29 cellular contexts compared by ENCODE assay signal in the genomic region with DNA sequence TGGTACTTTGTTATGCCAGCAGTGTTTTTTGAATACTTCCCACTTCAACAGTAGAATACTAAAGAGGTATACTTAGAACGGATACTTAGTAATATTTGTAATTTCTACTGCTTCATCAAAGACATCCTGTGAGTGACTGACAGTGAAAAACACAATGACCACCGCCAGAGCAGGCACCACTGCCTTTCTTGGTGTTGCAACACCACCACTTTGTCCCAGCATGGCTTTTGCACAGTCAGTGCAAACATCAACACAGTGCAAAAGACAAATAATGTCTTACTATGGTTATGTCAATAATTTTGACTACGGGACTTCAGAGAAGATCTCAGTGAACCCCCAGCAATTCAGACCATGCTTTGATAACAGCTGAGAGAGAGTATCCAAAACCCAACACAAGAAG.
"Had no signal": no experiment of that assay in that cellular context is flagged by ENCODE, and none has a peak within 500 bp of the region (broad histone marks: within the 10 kb centered on the region; RNA-seq: fewer than 3 reads in every experiment).

No MANE protein-coding gene starts in this region.

- FAIRE-seq: astrocyte, colon, endothelial cell of umbilical vein had no signal

- H3K9me3 Mint-ChIP-seq: activated CD4-positive, alpha-beta T cell treated with anti-CD3 and anti-CD28 coated beads, Interleukin-2, amount 10 ng/mL, durations not matched to agents 7 days and 5 days; activated CD8-positive, alpha-beta T cell treated with anti-CD3 and anti-CD28 coated beads for 36 hours; activated naive CD8-positive, alpha-beta T cell treated with anti-CD3 and anti-CD28 coated beads for 36 hours; activated T-cell treated with anti-CD3 and anti-CD28 coated beads, Interleukin-2, amount 50 U/mL, for 24 hours; activated T-helper 2 cell treated with anti-CD3 and anti-CD28 coated beads, Interferon-gamma antibody, Interleukin-2, Interleukin-4, amounts not matched to agents 10 μg/mL and 5 μg/mL and 100 μg/mL, durations not matched to agents 14 hours and 24 hours and 36 hours; effector memory CD8-positive, alpha-beta T cell; memory B cell; natural killer cell treated with Interleukin-12 subunit alpha and Interleukin-12 subunit beta and Interleukin-15 and Interleukin-18, amount 100 ng/mL, for 72 hours had no signal

- H3K9me3 ChIP-seq: esophagus muscularis mucosa, gastroesophageal sphincter, neutrophil, ovary, prostate gland, stomach, suprapubic skin, tibial nerve had no signal

- H3K27me3 ChIP-seq: esophagus muscularis mucosa, gastroesophageal sphincter, neutrophil, ovary, stomach, suprapubic skin, tibial nerve had no signal

- H3K4me3 Mint-ChIP-seq: activated CD4-positive, alpha-beta T cell treated with anti-CD3 and anti-CD28 coated beads, Interleukin-2, amount 10 ng/mL, durations not matched to agents 7 days and 5 days; activated CD8-positive, alpha-beta T cell treated with anti-CD3 and anti-CD28 coated beads for 36 hours; activated naive CD8-positive, alpha-beta T cell treated with anti-CD3 and anti-CD28 coated beads for 36 hours; activated T-cell treated with anti-CD3 and anti-CD28 coated beads, Interleukin-2, amount 50 U/mL, for 24 hours; effector memory CD8-positive, alpha-beta T cell; memory B cell; natural killer cell treated with Interleukin-12 subunit alpha and Interleukin-12 subunit beta and Interleukin-15 and Interleukin-18, amount 100 ng/mL, for 72 hours had no signal

- H3K27ac Mint-ChIP-seq: activated CD4-positive, alpha-beta T cell treated with anti-CD3 and anti-CD28 coated beads, Interleukin-2, amount 10 ng/mL, durations not matched to agents 7 days and 5 days; activated CD8-positive, alpha-beta T cell treated with anti-CD3 and anti-CD28 coated beads for 36 hours; activated naive CD8-positive, alpha-beta T cell treated with anti-CD3 and anti-CD28 coated beads for 36 hours; activated T-cell treated with anti-CD3 and anti-CD28 coated beads, Interleukin-2, amount 50 U/mL, for 24 hours; activated T-helper 2 cell treated with anti-CD3 and anti-CD28 coated beads, Interferon-gamma antibody, Interleukin-2, Interleukin-4, amounts not matched to agents 10 μg/mL and 5 μg/mL and 100 μg/mL, durations not matched to agents 14 hours and 24 hours and 36 hours; effector memory CD8-positive, alpha-beta T cell; memory B cell; natural killer cell treated with Interleukin-12 subunit alpha and Interleukin-12 subunit beta and Interleukin-15 and Interleukin-18, amount 100 ng/mL, for 72 hours had no signal

- H3K4me3 ChIP-seq: esophagus muscularis mucosa, gastroesophageal sphincter, ovary, prostate gland, stomach, suprapubic skin, tibial nerve had no signal

- H3K36me3 Mint-ChIP-seq: activated naive CD8-positive, alpha-beta T cell treated with anti-CD3 and anti-CD28 coated beads for 36 hours; memory B cell; natural killer cell treated with Interleukin-12 subunit alpha and Interleukin-12 subunit beta and Interleukin-15 and Interleukin-18, amount 100 ng/mL, for 72 hours had no signal

- H3K27ac ChIP-seq: esophagus muscularis mucosa, gastroesophageal sphincter, neutrophil, ovary, prostate gland, stomach, suprapubic skin, tibial nerve, VCaP had no signal

- H3K27me3 Mint-ChIP-seq: effector memory CD8-positive, alpha-beta T cell had no signal

- H3K4me1 Mint-ChIP-seq: activated CD4-positive, alpha-beta T cell treated with anti-CD3 and anti-CD28 coated beads, Interleukin-2, amount 10 ng/mL, durations not matched to agents 7 days and 5 days had no signal

- DNase-seq: activated CD4-positive, alpha-beta T cell treated with anti-CD3 and anti-CD28 coated beads, Interleukin-2, amount 10 ng/mL, durations not matched to agents 7 days and 5 days; activated CD4-positive, CD25-positive, alpha-beta regulatory T cell treated with anti-CD3 and anti-CD28 coated beads, Interleukin-2, amount 50 U/mL, for 72 hours; activated CD8-positive, alpha-beta T cell treated with anti-CD3 and anti-CD28 coated beads for 36 hours; activated naive CD4-positive, alpha-beta T cell; activated naive CD8-positive, alpha-beta T cell treated with anti-CD3 and anti-CD28 coated beads for 36 hours; activated T-cell treated with anti-CD3 and anti-CD28 coated beads, Interleukin-2, amount 50 U/mL, for 24 hours; central memory CD4-positive, alpha-beta T cell; effector memory CD8-positive, alpha-beta T cell; head of caudate nucleus; hypothalamus; left ventricle myocardium superior; ovary; right cardiac atrium; stimulated activated CD4-positive, alpha-beta T cell treated with anti-CD3 and anti-CD28 coated beads, Interleukin-12 subunit alpha, Interleukin-12 subunit beta, amount 100 ng/mL, for 4 hours; stimulated activated CD4-positive, alpha-beta T cell treated with anti-CD3 and anti-CD28 coated beads, Interleukin-4, amount 100 ng/mL, for 4 hours; stomach had no signal

- H3K4me1 ChIP-seq: gastroesophageal sphincter, prostate gland, stomach, suprapubic skin, tibial nerve had no signal
